8 cellular contexts compared by ENCODE assay signal in genomic region chr1:161198206-161198876, GRCh38. TPM values are rescaled to one million over a fixed set of nuclear protein-coding genes. Genes with fewer than 3 reads are reported as not detected.
DNase-seq lines count a peak whose midpoint lies in the region; ATAC-seq and TF ChIP-seq lines count a peak whose summit lies in the region.

No MANE protein-coding gene starts in this region.

- no peak overlapping the region for H3K4me3 Mint-ChIP-seq in activated T-cell treated with anti-CD3 and anti-CD28 coated beads, Interleukin-2, amount 50 U/mL, for 72 hours

- H3K36me3 ChIP-seq in Panc1 (ENCODE audit: control insufficient read depth, insufficient read depth, low read length) (no peaks in the 10 kb centered on the region; the same call in 1 of the 2 replicates), parathyroid adenoma (ENCODE audit: control insufficient read depth, insufficient read depth, low read length) (no peaks in the 10 kb centered on the region)

- in situ Hi-C loops in Panc1 (cut with HindIII; ENCODE audit: low pct_unique_long_range_greater_than_20kb, low sequenced_read_pairs): no loop called here

- POLR2A ChIA-PET in Panc1 (lab: Charles Lee): no interaction called here

- DNase-seq in EH (ENCODE audit: low read depth) (peak; percentile 69), Panc1 (ENCODE audit: low read depth, low spot score) (no peak), fibroblast of pulmonary artery (ENCODE audit: low read depth) (peak; percentile 49)
- no peak for DNase-seq in activated T-cell treated with anti-CD3 and anti-CD28 coated beads, Interleukin-2, amount 50 U/mL, for 72 hours
- no peak for DNase-seq in activated effector memory CD4-positive, alpha-beta T cell treated with anti-CD3 and anti-CD28 coated beads, Interleukin-2, amount 50 U/mL, for 16 hours

- no TSS peak for BruUV-seq in Panc1 (replicated peaks; lab: Mats Ljungman, UMichigan)

- intact Hi-C loops in Panc1 (cut with micrococcal nuclease; ENCODE audit: unreplicated experiment): no loop called here

- no peak overlapping the region for H3K27ac Mint-ChIP-seq in activated T-cell treated with anti-CD3 and anti-CD28 coated beads, Interleukin-2, amount 50 U/mL, for 72 hours

- H3K9me3 ChIP-seq in Panc1 (ENCODE audit: control insufficient read depth, insufficient read depth, low read depth, low read length) (no peaks in the 10 kb centered on the region), parathyroid adenoma (ENCODE audit: control insufficient read depth, low read length) (no peaks in the 10 kb centered on the region)

- H3K4me3 ChIP-seq in Panc1 (ENCODE audit: low read depth in 2 of 2, low read length in 2 of 2) (peak overlapping the region in 1 of 2 experiments; percentile 14; a peak in 1 of 4 replicates), fibroblast of pulmonary artery (replicated peaks; ENCODE audit: low read depth, low read length) (peak overlapping the region; percentile 65), parathyroid adenoma (ENCODE audit: low read depth, low read length) (peak overlapping the region; percentile 23)

- TF ChIP-seq CTCF in Panc1 (IDR thresholded peaks at IDR 0.05): no peak
- no peak for TF ChIP-seq CTCF in fibroblast of pulmonary artery (IDR thresholded peaks at IDR 0.05; ENCODE audit: low read length, missing control alignments)
- no peak for TF ChIP-seq CTCF in parathyroid adenoma (IDR thresholded peaks at IDR 0.05)

- H3K9ac ChIP-seq in parathyroid adenoma: no peak overlapping the region

- peaks cover 0 to 3% of the 10 kb centered on the region in 2 donors for H3K36me3 Mint-ChIP-seq in activated T-cell treated with anti-CD3 and anti-CD28 coated beads, Interleukin-2, amount 50 U/mL, for 72 hours (ENCODE audit: insufficient read depth in 2 of 2)

- peak overlapping the region; percentile 31; the same call in 1 of the 2 replicates for H3K27ac ChIP-seq in Panc1 (ENCODE audit: low read length)
- peak overlapping the region; percentile 98 for H3K27ac ChIP-seq in parathyroid adenoma

- no peaks in the 10 kb centered on the region for H3K27me3 Mint-ChIP-seq in activated T-cell treated with anti-CD3 and anti-CD28 coated beads, Interleukin-2, amount 50 U/mL, for 72 hours (ENCODE audit: low read depth)

- CTCF ChIA-PET in Panc1 (lab: Charles Lee): no interaction called here

- no peak for ATAC-seq in Panc1
- no peak for ATAC-seq in activated T-cell treated with anti-CD3 and anti-CD28 coated beads, Interleukin-2, amount 50 U/mL, for 72 hours (replicated peaks in 1 of 2)
- ATAC-seq in GM19351 (IDR thresholded peaks at IDR 0.05; ENCODE audit: unreplicated experiment): no peak
- no peak for ATAC-seq in HG02981 (IDR thresholded peaks at IDR 0.05; ENCODE audit: unreplicated experiment)

- peaks cover 9% of the 10 kb centered on the region for H3K79me2 ChIP-seq in parathyroid adenoma

- no peaks in the 10 kb centered on the region for H3K9me3 Mint-ChIP-seq in activated T-cell treated with anti-CD3 and anti-CD28 coated beads, Interleukin-2, amount 50 U/mL, for 72 hours

- peak overlapping the region; percentile 34 for H2AFZ ChIP-seq in parathyroid adenoma

- H3K4me1 Mint-ChIP-seq in activated T-cell treated with anti-CD3 and anti-CD28 coated beads, Interleukin-2, amount 50 U/mL, for 72 hours (ENCODE audit: low read depth): peaks cover 43% of the 10 kb centered on the region

- H3K4me1 ChIP-seq in Panc1 (ENCODE audit: control insufficient read depth, insufficient read depth, low read length): peaks cover 38% of the 10 kb centered on the region
- H3K4me1 ChIP-seq in parathyroid adenoma: peaks cover 4% of the 10 kb centered on the region

- peak overlapping the region; percentile 17 for H3K4me2 ChIP-seq in parathyroid adenoma (ENCODE audit: low read length)

- H3K27me3 ChIP-seq in Panc1 (ENCODE audit: control insufficient read depth, insufficient read depth, low read length) (no peaks in the 10 kb centered on the region), parathyroid adenoma (ENCODE audit: control insufficient read depth, insufficient read depth, low read length) (no peaks in the 10 kb centered on the region)

RNA-seq across cellular contexts. Expression of gene ADAMTS4, which starts 0.5 kb away (rescaled TPM):
- total RNA-seq in Panc1 (2021; ENCODE audit: unreplicated experiment): 0.26 TPM
- polyA plus RNA-seq in Panc1 (2012; ENCODE audit: insufficient read length): 0.11 TPM
- 1 to 10 TPM; 4.0 to 7.7 TPM for total RNA-seq in activated T-cell treated with anti-CD3 and anti-CD28 coated beads, Interleukin-2, amount 50 U/mL, for 72 hours

RNA-seq across cellular contexts. Expression of gene NDUFS2, which starts 3.8 kb away (rescaled TPM):
- 94.9 TPM for total RNA-seq in Panc1 (2021; ENCODE audit: unreplicated experiment)
- 203 TPM for polyA plus RNA-seq in Panc1 (2012; ENCODE audit: insufficient read length)
- 100 to 1,000 TPM; 108 to 114 TPM for total RNA-seq in activated T-cell treated with anti-CD3 and anti-CD28 coated beads, Interleukin-2, amount 50 U/mL, for 72 hours

RNA-seq across cellular contexts. Expression of gene FCER1G, which starts 16.8 kb away (rescaled TPM):
- total RNA-seq in Panc1 (2021; ENCODE audit: unreplicated experiment): 0.77 TPM
- polyA plus RNA-seq in Panc1 (2012; ENCODE audit: insufficient read length): not detected
- 1 to 10 TPM; 1.8 to 3.7 TPM for total RNA-seq in activated T-cell treated with anti-CD3 and anti-CD28 coated beads, Interleukin-2, amount 50 U/mL, for 72 hours

RNA-seq across cellular contexts. Expression of gene B4GALT3, which starts 21.0 kb away (rescaled TPM):
- total RNA-seq in Panc1 (2021; ENCODE audit: unreplicated experiment): 28.6 TPM
- 23.1 TPM for polyA plus RNA-seq in Panc1 (2012; ENCODE audit: insufficient read length)
- 10 to 100 TPM; 55.9 to 56.5 TPM for total RNA-seq in activated T-cell treated with anti-CD3 and anti-CD28 coated beads, Interleukin-2, amount 50 U/mL, for 72 hours

RNA-seq across cellular contexts. Expression of gene APOA2, which starts 25.1 kb away (rescaled TPM):
- total RNA-seq in Panc1 (2021; ENCODE audit: unreplicated experiment): 1.4 TPM
- not detected for polyA plus RNA-seq in Panc1 (2012; ENCODE audit: insufficient read length)
- total RNA-seq in activated T-cell treated with anti-CD3 and anti-CD28 coated beads, Interleukin-2, amount 50 U/mL, for 72 hours: not detected

Comparison
In these comparisons a context has a peak if more than half of its experiments do, and no peak if none do; other contexts are left out.
1. DNase-seq: peak in EH (single experiment) and fibroblast of pulmonary artery (single experiment); none in Panc1 (single experiment), activated T-cell treated with anti-CD3 and anti-CD28 coated beads, Interleukin-2, amount 50 U/mL, for 72 hours (0 of 2) and activated effector memory CD4-positive, alpha-beta T cell treated with anti-CD3 and anti-CD28 coated beads, Interleukin-2, amount 50 U/mL, for 16 hours (single experiment).